In the genomic region with DNA sequence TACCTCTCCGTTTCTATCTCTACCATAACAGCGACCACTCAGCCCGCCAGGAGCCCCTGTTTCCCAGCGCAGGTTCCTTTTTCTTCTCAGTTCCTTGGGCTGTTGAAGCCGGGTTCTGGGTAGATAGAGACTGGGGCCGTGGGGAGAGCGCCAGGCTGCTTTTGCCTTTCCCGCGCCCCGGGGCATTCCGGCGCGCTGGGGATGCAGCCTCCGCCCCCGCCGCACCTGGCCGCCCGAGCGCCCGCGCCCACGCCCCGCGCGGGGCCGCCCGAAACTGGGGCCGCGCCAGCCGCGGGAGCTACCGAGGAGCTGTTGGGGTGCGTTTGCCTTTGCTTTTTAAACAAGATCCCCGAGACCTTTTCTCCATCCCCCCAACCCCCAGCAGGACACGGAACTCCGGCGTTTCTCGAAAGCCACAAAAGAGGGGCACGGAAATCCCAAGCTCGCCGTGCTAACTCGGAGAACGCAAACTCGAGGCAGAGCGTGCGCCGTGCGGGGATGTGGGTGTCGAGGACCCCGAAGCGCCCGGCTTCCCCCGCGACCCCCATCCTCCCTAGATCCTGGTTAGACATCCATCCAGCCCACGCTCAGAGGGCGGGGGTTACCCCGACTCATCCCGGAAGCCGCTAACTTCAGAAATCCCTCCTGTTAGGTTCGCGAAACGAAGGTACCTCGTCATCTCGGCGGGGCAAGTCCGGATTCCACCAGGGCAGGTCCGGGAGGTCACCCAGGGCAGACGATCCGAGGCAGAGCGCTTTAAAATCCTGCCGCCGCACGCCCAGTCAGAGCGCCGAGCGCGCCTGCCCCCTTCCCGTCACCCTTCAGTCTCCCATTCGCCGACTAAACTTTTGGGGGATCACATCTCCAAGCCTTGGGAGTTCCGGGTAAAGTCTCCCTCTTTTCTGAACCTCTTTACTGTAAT, we compare ENCODE assay signal across 9 cellular contexts. TPM values are rescaled to one million over a fixed set of nuclear protein-coding genes. Genes with fewer than 3 reads are reported as not detected.
DNase-seq lines count a peak whose midpoint lies in the region; ATAC-seq, FAIRE-seq and TF ChIP-seq lines count a peak whose summit lies in the region.
"Had no signal": no experiment of that assay in that cellular context is flagged by ENCODE, and none has a peak within 500 bp of the region (broad histone marks: within the 10 kb centered on the region; RNA-seq: fewer than 3 reads in every experiment).

No MANE protein-coding gene starts in this region.

- H3K9ac ChIP-seq in fibroblast of lung (ENCODE audit: insufficient read depth, low read length): no peak overlapping the region

- no peaks in the 10 kb centered on the region for H4K20me1 ChIP-seq in fibroblast of lung (ENCODE audit: control insufficient read depth, extremely low read depth, insufficient read depth, low read length)

- no peak for TF ChIP-seq POLR2A in A549 (IDR thresholded peaks at IDR 0.05; ENCODE audit: low read length)

- H3K36me3 ChIP-seq in fibroblast of lung (ENCODE audit: control insufficient read depth, insufficient read depth, low read length): no peaks in the 10 kb centered on the region
- H3K36me3 ChIP-seq in pancreas: no peaks in the 10 kb centered on the region

- ATAC-seq in A549: 0 out of 6 replicates have a peak, but pooled peaks of 1 of the 2 experiments have one; percentile 3
- peak; percentile 13 for ATAC-seq in GM18868 (IDR thresholded peaks at IDR 0.05; ENCODE audit: unreplicated experiment)
- peak in 2 of 4 donors; percentile 18 to 23 for ATAC-seq in pancreas
- ATAC-seq in GM21381 (IDR thresholded peaks at IDR 0.05; ENCODE audit: unreplicated experiment): no peak
- no peak for ATAC-seq in HG03139 (IDR thresholded peaks at IDR 0.05; ENCODE audit: unreplicated experiment)

- H3K27ac ChIP-seq in A549: no peak overlapping the region
- H3K27ac ChIP-seq in fibroblast of lung (ENCODE audit: insufficient read depth, low read length): no peak overlapping the region
- H3K27ac ChIP-seq in pancreas: no peak overlapping the region

- peaks cover 14% of the 10 kb centered on the region for H3K4me1 ChIP-seq in A549
- peaks cover 5% of the 10 kb centered on the region for H3K4me1 ChIP-seq in fibroblast of lung (ENCODE audit: control insufficient read depth, extremely low read depth, insufficient read depth, low read length)
- H3K4me1 ChIP-seq in pancreas: peaks cover 0 to 5% (median 5%) of the 10 kb centered on the region in 3 donors

- H3K4me2 ChIP-seq in A549: peak overlapping the region; percentile 99
- H3K4me2 ChIP-seq in fibroblast of lung (ENCODE audit: extremely low read depth, insufficient read depth, low read length): peak overlapping the region; percentile 73

- H3K79me2 ChIP-seq in fibroblast of lung (ENCODE audit: control insufficient read depth, insufficient read depth, low read length): no peaks in the 10 kb centered on the region

- CTCF ChIA-PET in A549 (lab: Yijun Ruan, JAX): interaction anchor here (0.7 to 1.8 kb wide), 4 partner anchors 9 to 263 kb away, joined by 3 to 4 read pairs (median 4); no protein-coding TSS in a partner anchor

- TF ChIP-seq EP300 in A549 (IDR thresholded peaks at IDR 0.05): no peak

- WGBS in A549 (ENCODE audit: missing lambda C conversion rate): 11% methylated on average over 46 of the region's 81 CpGs
- WGBS in pancreas, 2 donors: 1% methylated on average over 80 to 81 of the region's 81 CpGs

- intact Hi-C loops in pancreas (cut with DNase I): loop anchor here in 1 of 3 donors (10.0 kb wide), 1 partner anchor 447 kb away; no protein-coding TSS in a partner anchor

- TF ChIP-seq CTCF in A549 (IDR thresholded peaks at IDR 0.05): no peak
- TF ChIP-seq CTCF in fibroblast of lung (conservative IDR thresholded peaks at IDR 0.05 in 1 of 2, IDR thresholded peaks at IDR 0.05 in 1 of 2; ENCODE audit: low read depth in 1 of 2, low read length in 2 of 2): no peak
- TF ChIP-seq CTCF in pancreas (IDR thresholded peaks at IDR 0.05): no peak

- no peak for TF ChIP-seq RAD21 in A549 (conservative IDR thresholded peaks at IDR 0.05 in 1 of 2, IDR thresholded peaks at IDR 0.05 in 1 of 2)

- H3K27me3 ChIP-seq in fibroblast of lung (ENCODE audit: control insufficient read depth, insufficient read depth, low read length): peaks cover 27% of the 10 kb centered on the region
- no peaks in the 10 kb centered on the region for H3K27me3 ChIP-seq in pancreas

- H3K4me3 ChIP-seq in A549: peak overlapping the region; percentile 56
- H3K4me3 ChIP-seq in fibroblast of lung (replicated peaks in 1 of 4; ENCODE audit: control extremely low read depth in 1 of 4, insufficient read depth in 1 of 4, low read depth in 3 of 4, low read length in 4 of 4): peak overlapping the region in 3 of 4 experiments; percentile 5 to 41 (median 36)
- H3K4me3 ChIP-seq in pancreas: peak overlapping the region; percentile 46 to 66 (median 52)

- FAIRE-seq in A549 (lab: Jason Lieb, UNC) (no peak), pancreas (lab: Jason Lieb, UNC) (no peak)

- no peak overlapping the region for H2AFZ ChIP-seq in fibroblast of lung (ENCODE audit: low read length)

- H3K9me3 ChIP-seq in A549: no peaks in the 10 kb centered on the region
- no peaks in the 10 kb centered on the region for H3K9me3 ChIP-seq in fibroblast of lung (ENCODE audit: control insufficient read depth, insufficient read depth, low read depth, low read length)
- H3K9me3 ChIP-seq in pancreas: no peaks in the 10 kb centered on the region

- POLR2A ChIA-PET in A549 (lab: Yijun Ruan, JAX): interaction anchor here (1.3 kb wide), 1 partner anchor 141 kb away, joined by 3 read pairs; a partner anchor contains a TSS

- DNase-seq in A549 (ENCODE audit: low read depth in 1 of 2, low spot score in 1 of 2) (peak in 1 of 2 experiments; percentile 15), fibroblast of lung (ENCODE audit: low read depth in 2 of 2) (no peak), pancreas (peak in 5 of 6 donors; percentile 11 to 65 (median 18)), midbrain (lab: John Stamatoyannopoulos, UW) (no peak)
- peak; percentile 20 for DNase-seq in activated CD4-positive, alpha-beta T cell treated with anti-CD3 and anti-CD28 coated beads for 48 hours

TF ChIP-seq in A549, 52 proteins besides CTCF, POLR2A, EP300 and RAD21:
- TF ChIP-seq RNF2 (IDR thresholded peaks at IDR 0.05; ENCODE audit: borderline replicate concordance, low read depth): no peak; the same call in 1 of the 2 replicates
- no peak for TF ChIP-seq CHD4 (IDR thresholded peaks at IDR 0.05; ENCODE audit: borderline replicate concordance)
- no peak for TF ChIP-seq CHD2 (IDR thresholded peaks at IDR 0.05; ENCODE audit: low read length, partially characterized antibody)

RNA-seq across cellular contexts. Expression of a gene that starts 1.0 kb away (rescaled TPM):
- polyA plus RNA-seq in A549 (2011; rRNA removed) (not detected in 2 replicates), A549 (2017; fragmentation: RNase III; extraction: RNeasy Plus Mini Kit Qiagen cat#74134 plus additional on column Dnase treatment) (0.06 TPM in 1 of 3 replicates, not detected in the others), fibroblast of lung (not detected in 2 replicates), pancreas (under 1 TPM; 0.11 to 0.89 TPM)
- 0.01 TPM in 1 of 2 replicates, not detected in the other for polyA plus RNA-seq in A549 (2012; cell fraction: cytosol; rRNA removed)
- polyA plus RNA-seq in A549 (2012; cell fraction: nucleus; rRNA removed): 0.07 TPM in 1 of 2 replicates, not detected in the other
- not detected in 2 replicates for polyA minus RNA-seq in A549 (2011; rRNA and poly(A)+ RNA removed)
- total RNA-seq in fibroblast of lung (not detected in 2 replicates), pancreas (1 to 10 TPM in 1 of 6 donors, under 1 TPM in 5; 0.41 to 1.2 (median 0.90) TPM)
- polyA plus RNA-seq in fibroblast of lung (2012): not detected in 2 replicates
- polyA minus RNA-seq in fibroblast of lung (ENCODE audit: low replicate concordance): not detected in 2 replicates
- total RNA-seq: subcutaneous adipose tissue had no signal

Comparison
In these comparisons a context has a peak if more than half of its experiments do, and no peak if none do; other contexts are left out.
1. DNase-seq: peak in activated CD4-positive, alpha-beta T cell treated with anti-CD3 and anti-CD28 coated beads for 48 hours (single experiment) and pancreas (5 of 6); none in fibroblast of lung (0 of 2) and midbrain (single experiment).
2. Peak in every context shown above with its lines, with median percentiles within 50 percentile points of each other: H3K4me3 ChIP-seq.